ENCODE assay signal across 12 cellular contexts in genomic region chr17:51869387-51869786, GRCh38.
A peak's percentile ranks its signal among the peaks of the same experiment; 100 is the strongest.
DNase-seq lines count a peak whose midpoint lies in the region; ATAC-seq, FAIRE-seq and TF ChIP-seq lines count a peak whose summit lies in the region.
"Had no signal": no experiment of that assay in that cellular context is flagged by ENCODE, and none has a peak within 500 bp of the region (broad histone marks: within the 10 kb centered on the region; RNA-seq: fewer than 3 reads in every experiment).

No MANE protein-coding gene starts in this region.

- no peak overlapping the region for H4K91ac ChIP-seq in neuronal stem cell (ENCODE audit: low read depth, low read length, poor library complexity)

- CTCF ChIA-PET in activated CD4-positive, alpha-beta T cell treated with anti-CD3 and anti-CD28 coated beads, Interleukin-2, amount 10 ng/mL, durations not matched to agents 7 days and 5 days (lab: Charles Lee), result no interaction called here

- H3K9ac ChIP-seq in neuronal stem cell (ENCODE audit: low read depth, low read length, poor library complexity), result no peak overlapping the region

- no peaks in the 10 kb centered on the region for H3K9me3 Mint-ChIP-seq in activated CD4-positive, alpha-beta T cell treated with anti-CD3 and anti-CD28 coated beads, Interleukin-2, amount 10 ng/mL, durations not matched to agents 7 days and 5 days

- no peak for TF ChIP-seq POLR2A in H54 (IDR thresholded peaks at IDR 0.05; ENCODE audit: low read depth, low read length)

- no peak overlapping the region for H2BK5ac ChIP-seq in neuronal stem cell (ENCODE audit: low read length)

- no CpG with 5 or more reads among the region's 2 CpGs for WGBS in neuronal stem cell (ENCODE audit: extremely low coverage in 2 of 2, insufficient read length in 2 of 2, insufficient replicate concordance in 1 of 2), 2 donors

- POLR2A ChIA-PET in activated CD4-positive, alpha-beta T cell treated with anti-CD3 and anti-CD28 coated beads, Interleukin-2, amount 10 ng/mL, durations not matched to agents 7 days and 5 days (lab: Charles Lee), result no interaction called here

- H3K4me1 ChIP-seq in neuronal stem cell (ENCODE audit: control insufficient read depth in 2 of 2, insufficient read depth in 1 of 2, low read depth in 1 of 2, low read length in 2 of 2), result peaks cover 0 to 4% of the 10 kb centered on the region in 2 donors

- H2AFZ ChIP-seq in neuronal stem cell (ENCODE audit: low read length), result no peak overlapping the region

- H2BK12ac ChIP-seq in neuronal stem cell (ENCODE audit: low read length), result no peak overlapping the region

- H2AK5ac ChIP-seq in neuronal stem cell (ENCODE audit: low read depth, low read length), result no peak overlapping the region

- no peak overlapping the region for H3K18ac ChIP-seq in neuronal stem cell (ENCODE audit: low read length)

- no peaks in the 10 kb centered on the region for H3K27me3 ChIP-seq in neuronal stem cell (ENCODE audit: control insufficient read depth in 3 of 3, insufficient read depth in 3 of 3, low read depth in 1 of 3, low read length in 3 of 3)

- H3K4me1 Mint-ChIP-seq in activated CD4-positive, alpha-beta T cell treated with anti-CD3 and anti-CD28 coated beads, Interleukin-2, amount 10 ng/mL, durations not matched to agents 7 days and 5 days, result no peaks in the 10 kb centered on the region
- H3K4me1 Mint-ChIP-seq: activated T-helper 17 cell treated with anti-CD3 and anti-CD28 coated beads, Interleukin-2, amount 50 U/mL, for 72 hours; IgD-negative memory B cell had no signal

- H4K8ac ChIP-seq in neuronal stem cell (ENCODE audit: low read depth, low read length), result no peak overlapping the region

- no peaks in the 10 kb centered on the region for H3K36me3 ChIP-seq in neuronal stem cell (replicated peaks in 1 of 2; ENCODE audit: control insufficient read depth in 2 of 2, insufficient read depth in 2 of 2, low read length in 2 of 2)

- no peak overlapping the region for H3K4me2 ChIP-seq in neuronal stem cell (ENCODE audit: insufficient read depth, low read length, poor library complexity, severe bottlenecking)

- FAIRE-seq in H54 (lab: Jason Lieb, UNC), result no peak
- FAIRE-seq: TTC549 had no signal

- H3K27ac Mint-ChIP-seq in activated CD4-positive, alpha-beta T cell treated with anti-CD3 and anti-CD28 coated beads, Interleukin-2, amount 10 ng/mL, durations not matched to agents 7 days and 5 days, result no peak overlapping the region
- H3K27ac Mint-ChIP-seq: activated T-helper 17 cell treated with anti-CD3 and anti-CD28 coated beads, Interleukin-2, amount 50 U/mL, for 72 hours; IgD-negative memory B cell had no signal

- DNase-seq in activated CD4-positive, alpha-beta T cell treated with anti-CD3 and anti-CD28 coated beads, Interleukin-2, amount 10 ng/mL, durations not matched to agents 7 days and 5 days, result peak; percentile 53
- no peak for DNase-seq in activated CD4-positive, alpha-beta T cell treated with anti-CD3 and anti-CD28 coated beads for 4 hours
- peak; percentile 13 for DNase-seq in NCI-H460 (ENCODE audit: extremely low read depth, low read depth)
- DNase-seq in dermis blood vessel endothelial cell, result peak; percentile 3
- peak; percentile 73 for DNase-seq in neuronal stem cell (ENCODE audit: low spot score)
- no peak for DNase-seq in T-helper 9 cell
- no peak for DNase-seq in H54 (ENCODE audit: insufficient read length, low spot score)
- DNase-seq: stimulated activated naive CD4-positive, alpha-beta T cell treated with Interleukin-2 at 50 U/mL for 16 hours had no signal

- no peak overlapping the region for H3K14ac ChIP-seq in neuronal stem cell (ENCODE audit: low read length)

- ATAC-seq in GM18517 (IDR thresholded peaks at IDR 0.05; ENCODE audit: unreplicated experiment), result no peak
- ATAC-seq: activated T-helper 17 cell treated with anti-CD3 and anti-CD28 coated beads, Interleukin-2, amount 50 U/mL, for 72 hours had no signal

- no peak overlapping the region for H2BK15ac ChIP-seq in neuronal stem cell (ENCODE audit: low read length)

- no peak overlapping the region for H3K27ac ChIP-seq in neuronal stem cell (replicated peaks; ENCODE audit: low read length)

- no peaks in the 10 kb centered on the region for H3K9me3 ChIP-seq in neuronal stem cell (replicated peaks in 1 of 2; ENCODE audit: control insufficient read depth in 2 of 2, insufficient read depth in 1 of 2, low read depth in 1 of 2, low read length in 2 of 2)

- H2BK120ac ChIP-seq in neuronal stem cell (ENCODE audit: low read depth, low read length), result no peak overlapping the region

- no peak overlapping the region for H3K4ac ChIP-seq in neuronal stem cell (ENCODE audit: low read length)

- no peak overlapping the region for H3K4me3 ChIP-seq in neuronal stem cell (ENCODE audit: low read length in 2 of 2)

- H3K79me1 ChIP-seq in neuronal stem cell (ENCODE audit: low read depth, low read length), result no peaks in the 10 kb centered on the region

- no peaks in the 10 kb centered on the region for H3K36me3 Mint-ChIP-seq in activated CD4-positive, alpha-beta T cell treated with anti-CD3 and anti-CD28 coated beads, Interleukin-2, amount 10 ng/mL, durations not matched to agents 7 days and 5 days (ENCODE audit: low read depth)
- H3K36me3 Mint-ChIP-seq: IgD-negative memory B cell had no signal

- no peak overlapping the region for H3K4me3 Mint-ChIP-seq in activated CD4-positive, alpha-beta T cell treated with anti-CD3 and anti-CD28 coated beads, Interleukin-2, amount 10 ng/mL, durations not matched to agents 7 days and 5 days
- H3K4me3 Mint-ChIP-seq: activated T-helper 17 cell treated with anti-CD3 and anti-CD28 coated beads, Interleukin-2, amount 50 U/mL, for 72 hours; IgD-negative memory B cell had no signal

- no peak overlapping the region for H3K23ac ChIP-seq in neuronal stem cell (ENCODE audit: low read depth, low read length, poor library complexity)

- H3K27me3 Mint-ChIP-seq in activated CD4-positive, alpha-beta T cell treated with anti-CD3 and anti-CD28 coated beads, Interleukin-2, amount 10 ng/mL, durations not matched to agents 7 days and 5 days, result no peaks in the 10 kb centered on the region
- H3K27me3 Mint-ChIP-seq: IgD-negative memory B cell had no signal

Comparison
In these comparisons a context has a peak if more than half of its experiments do, and no peak if none do; other contexts are left out.
1. DNase-seq: peak in activated CD4-positive, alpha-beta T cell treated with anti-CD3 and anti-CD28 coated beads, Interleukin-2, amount 10 ng/mL, durations not matched to agents 7 days and 5 days (single experiment), NCI-H460 (single experiment), dermis blood vessel endothelial cell (single experiment) and neuronal stem cell (single experiment); none in activated CD4-positive, alpha-beta T cell treated with anti-CD3 and anti-CD28 coated beads for 4 hours (0 of 2), T-helper 9 cell (single experiment) and H54 (single experiment).